In genomic region chr2:232891621-232892071, GRCh38 we compare ENCODE assay signal across 10 cellular contexts. TPM values are rescaled to one million over a fixed set of nuclear protein-coding genes. Genes with fewer than 3 reads are reported as not detected.
DNase-seq lines count a peak whose midpoint lies in the region; ATAC-seq and TF ChIP-seq lines count a peak whose summit lies in the region.
"Had no signal": no experiment of that assay in that cellular context is flagged by ENCODE, and none has a peak within 500 bp of the region (broad histone marks: within the 10 kb centered on the region; RNA-seq: fewer than 3 reads in every experiment).

No MANE protein-coding gene starts in this region.

- H3K4me2 ChIP-seq in skeletal muscle satellite cell (ENCODE audit: low read length): peak overlapping the region; percentile 77

- no peak for ATAC-seq in HG02759 (IDR thresholded peaks at IDR 0.05; ENCODE audit: unreplicated experiment)
- ATAC-seq in GM18505 (IDR thresholded peaks at IDR 0.05; ENCODE audit: unreplicated experiment): no peak

- H3K36me3 ChIP-seq in H7 (replicated peaks; ENCODE audit: control insufficient read depth, insufficient read depth, low read length): no peaks in the 10 kb centered on the region
- H3K36me3 ChIP-seq in adipocyte (ENCODE audit: control insufficient read depth, insufficient read depth, low read length, severe bottlenecking): no peaks in the 10 kb centered on the region
- no peaks in the 10 kb centered on the region for H3K36me3 ChIP-seq in skeletal muscle satellite cell (ENCODE audit: insufficient read depth, low read length)
- no peaks in the 10 kb centered on the region for H3K36me3 ChIP-seq in effector memory CD4-positive, alpha-beta T cell (ENCODE audit: control insufficient read depth, insufficient read depth, low read length)

- H3K4me3 ChIP-seq in H7 (ENCODE audit: insufficient read depth, low read depth, low read length) (no peak overlapping the region), adipocyte (ENCODE audit: low read length) (no peak overlapping the region), fibroblast of pulmonary artery (replicated peaks; ENCODE audit: low read depth, low read length) (no peak overlapping the region), skeletal muscle satellite cell (ENCODE audit: low read length) (peak overlapping the region; percentile 42)
- no peak overlapping the region for H3K4me3 ChIP-seq in effector memory CD4-positive, alpha-beta T cell (ENCODE audit: insufficient read depth, low read depth, low read length, poor library complexity, severe bottlenecking)

- H3K9ac ChIP-seq in adipocyte (ENCODE audit: low read length): no peak overlapping the region
- peak overlapping the region; percentile 15 for H3K9ac ChIP-seq in skeletal muscle satellite cell (ENCODE audit: low read depth, low read length)

- H3K27me3 ChIP-seq in H7 (ENCODE audit: control insufficient read depth, insufficient read depth, low read length) (no peaks in the 10 kb centered on the region), adipocyte (replicated peaks; ENCODE audit: control insufficient read depth, insufficient read depth, low read length) (peaks cover 8% of the 10 kb centered on the region), skeletal muscle satellite cell (ENCODE audit: control insufficient read depth, insufficient read depth, low read length) (peaks cover 5% of the 10 kb centered on the region)
- H3K27me3 ChIP-seq in effector memory CD4-positive, alpha-beta T cell (replicated peaks; ENCODE audit: control insufficient read depth, insufficient read depth, low read length, poor library complexity, severe bottlenecking): peaks cover 8% of the 10 kb centered on the region

- DNase-seq in H7: peak; percentile 37
- DNase-seq in adipocyte (ENCODE audit: low read depth): peak; percentile 63
- DNase-seq in fibroblast of pulmonary artery (ENCODE audit: low read depth): peak; percentile 90
- DNase-seq in effector memory CD4-positive, alpha-beta T cell: no peak
- DNase-seq: DMS 273 treated with DMSO at 0.1 percent for 48 hours; NCI-H187 treated with DMSO at 0.1 percent for 48 hours; stimulated activated CD4-positive, alpha-beta T cell treated with anti-CD3 and anti-CD28 coated beads, Interleukin-2, amount 100 ng/mL, for 48 hours had no signal

- H3K4me1 ChIP-seq in adipocyte (ENCODE audit: control insufficient read depth, insufficient read depth, low read length) (peaks cover 8% of the 10 kb centered on the region), skeletal muscle satellite cell (ENCODE audit: control insufficient read depth, insufficient read depth, low read length) (peaks cover 16% of the 10 kb centered on the region)
- no peaks in the 10 kb centered on the region for H3K4me1 ChIP-seq in effector memory CD4-positive, alpha-beta T cell (ENCODE audit: control insufficient read depth, insufficient read depth, low read length, poor library complexity, severe bottlenecking)

- H3K27ac ChIP-seq in effector memory CD4-positive, alpha-beta T cell (ENCODE audit: insufficient read depth, low read length, poor library complexity, severe bottlenecking): no peak overlapping the region

- no peak for TF ChIP-seq CTCF in fibroblast of pulmonary artery (IDR thresholded peaks at IDR 0.05; ENCODE audit: low read length, missing control alignments)

- TF ChIP-seq POLR2A in GM18505 (IDR thresholded peaks at IDR 0.05; ENCODE audit: borderline replicate concordance, extremely low read depth, insufficient read depth, insufficient read length): no peak

- H3K9me3 ChIP-seq in adipocyte (ENCODE audit: control insufficient read depth, low read length) (no peaks in the 10 kb centered on the region), skeletal muscle satellite cell (replicated peaks; ENCODE audit: low read length) (no peaks in the 10 kb centered on the region)
- H3K9me3 ChIP-seq in effector memory CD4-positive, alpha-beta T cell (ENCODE audit: control insufficient read depth, low read length): no peaks in the 10 kb centered on the region

RNA-seq across cellular contexts. Expression of gene SNORC, which starts 21.6 kb away (rescaled TPM):
- 1.6 and 5.2 TPM in 2 replicates for total RNA-seq in H7 (2014; rRNA removed; shearing (Covaris generic))
- total RNA-seq in skeletal muscle satellite cell (2012; rRNA removed): 0.66 and 0.76 TPM in 2 replicates

Comparison
In these comparisons a context has a peak if more than half of its experiments do, and no peak if none do; other contexts are left out.
1. DNase-seq: peak in H7 (single experiment), adipocyte (single experiment) and fibroblast of pulmonary artery (single experiment); none in effector memory CD4-positive, alpha-beta T cell (0 of 3).